24 cellular contexts compared by ENCODE assay signal in genomic region chr1:91080650-91081049, GRCh38. TPM values are rescaled to one million over a fixed set of nuclear protein-coding genes. Genes with fewer than 3 reads are reported as not detected.
DNase-seq lines count a peak whose midpoint lies in the region; ATAC-seq and TF ChIP-seq lines count a peak whose summit lies in the region.
"Had no signal": no experiment of that assay in that cellular context is flagged by ENCODE, and none has a peak within 500 bp of the region (broad histone marks: within the 10 kb centered on the region; RNA-seq: fewer than 3 reads in every experiment).

No MANE protein-coding gene starts in this region.

- no peaks in the 10 kb centered on the region for H3K36me3 ChIP-seq in mucosa of descending colon (ENCODE audit: low read depth)
- H3K36me3 ChIP-seq: HAP-1, sigmoid colon, thoracic aorta had no signal

- H3K27me3 ChIP-seq in right cardiac atrium (ENCODE audit: control insufficient read depth, insufficient read depth): no peaks in the 10 kb centered on the region
- H3K27me3 ChIP-seq: hepatocyte, sigmoid colon had no signal

- H3K27me3 Mint-ChIP-seq in chondrocyte (ENCODE audit: low read depth): peaks cover 5% of the 10 kb centered on the region
- H3K27me3 Mint-ChIP-seq: activated naive CD8-positive, alpha-beta T cell treated with anti-CD3 and anti-CD28 coated beads for 36 hours; B cell; brain had no signal

- no peaks in the 10 kb centered on the region for H3K9me3 Mint-ChIP-seq in chondrocyte (ENCODE audit: low read depth)
- H3K9me3 Mint-ChIP-seq: activated CD4-positive, alpha-beta memory T cell treated with anti-CD3 and anti-CD28 coated beads for 36 hours; activated naive CD8-positive, alpha-beta T cell treated with anti-CD3 and anti-CD28 coated beads for 36 hours; activated T-cell treated with anti-CD3 and anti-CD28 coated beads, Interleukin-2, amount 50 U/mL, for 72 hours had no signal

- no peak overlapping the region for H3K4me3 Mint-ChIP-seq in chondrocyte (ENCODE audit: unreplicated experiment)
- H3K4me3 Mint-ChIP-seq: activated CD4-positive, alpha-beta memory T cell treated with anti-CD3 and anti-CD28 coated beads for 36 hours; activated naive CD8-positive, alpha-beta T cell treated with anti-CD3 and anti-CD28 coated beads for 36 hours; activated T-cell treated with anti-CD3 and anti-CD28 coated beads, Interleukin-2, amount 50 U/mL, for 72 hours; B cell; brain had no signal

- H3K9me3 ChIP-seq in mucosa of descending colon (no peaks in the 10 kb centered on the region), right cardiac atrium (ENCODE audit: control insufficient read depth, low read length) (no peaks in the 10 kb centered on the region)
- H3K9me3 ChIP-seq: HAP-1, sigmoid colon, thoracic aorta had no signal

- intact Hi-C loops in mucosa of descending colon (cut with DNase I, micrococcal nuclease) (no loop called here), right cardiac atrium (cut with DNase I) (no loop called here)

- H3K4me1 Mint-ChIP-seq in chondrocyte (ENCODE audit: low read depth): no peaks in the 10 kb centered on the region
- H3K4me1 Mint-ChIP-seq: brain had no signal

- peak; percentile 66 for DNase-seq in EL
- DNase-seq in M059J (ENCODE audit: low read depth): peak; percentile 81
- DNase-seq in fibroblast of pulmonary artery (ENCODE audit: low read depth): peak; percentile 24
- no peak for DNase-seq in chondrocyte (ENCODE audit: low spot score)
- no peak for DNase-seq in mucosa of descending colon
- DNase-seq in right cardiac atrium: no peak
- no peak for DNase-seq in DMS114 treated with DMSO at 0.1 percent for 48 hours (lab: John Stamatoyannopoulos, UW; ENCODE audit: unreplicated experiment)
- DNase-seq: activated CD4-positive, alpha-beta memory T cell treated with anti-CD3 and anti-CD28 coated beads for 36 hours; activated naive CD8-positive, alpha-beta T cell treated with anti-CD3 and anti-CD28 coated beads for 36 hours; activated T-cell treated with anti-CD3 and anti-CD28 coated beads, Interleukin-2, amount 50 U/mL, for 72 hours; dermis blood vessel endothelial cell; KG1; NCI-H1105 treated with DMSO at 0.1 percent for 48 hours; NCI-H774; nucleus accumbens; PC-9; sigmoid colon had no signal

- peak; percentile 87 for ATAC-seq in GM19463 (IDR thresholded peaks at IDR 0.05; ENCODE audit: unreplicated experiment)
- ATAC-seq in mucosa of descending colon: no peak
- no peak for ATAC-seq in right cardiac atrium
- ATAC-seq: activated T-cell treated with anti-CD3 and anti-CD28 coated beads, Interleukin-2, amount 50 U/mL, for 72 hours had no signal

- no peak overlapping the region for H3K27ac ChIP-seq in right cardiac atrium (ENCODE audit: low read length)
- H3K27ac ChIP-seq: hepatocyte, HL-60, PC-9, sigmoid colon, thoracic aorta had no signal

- no peaks in the 10 kb centered on the region for H3K4me1 ChIP-seq in mucosa of descending colon (ENCODE audit: low read depth)
- H3K4me1 ChIP-seq in right cardiac atrium (ENCODE audit: control insufficient read depth, insufficient read depth, low read length): no peaks in the 10 kb centered on the region
- H3K4me1 ChIP-seq: HAP-1, sigmoid colon had no signal

- TF ChIP-seq CTCF in fibroblast of pulmonary artery (IDR thresholded peaks at IDR 0.05; ENCODE audit: low read length, missing control alignments) (no peak), chondrocyte (IDR thresholded peaks at IDR 0.05) (no peak), mucosa of descending colon (IDR thresholded peaks at IDR 0.05) (no peak)

- H3K4me3 ChIP-seq in fibroblast of pulmonary artery (replicated peaks; ENCODE audit: low read depth, low read length): no peak overlapping the region
- no peak overlapping the region for H3K4me3 ChIP-seq in mucosa of descending colon
- no peak overlapping the region for H3K4me3 ChIP-seq in right cardiac atrium (ENCODE audit: low read length)
- H3K4me3 ChIP-seq: HAP-1, hepatocyte, PC-9, sigmoid colon, thoracic aorta had no signal

- H3K36me3 Mint-ChIP-seq in chondrocyte (ENCODE audit: low read depth): no peaks in the 10 kb centered on the region
- H3K36me3 Mint-ChIP-seq: activated CD4-positive, alpha-beta memory T cell treated with anti-CD3 and anti-CD28 coated beads for 36 hours; activated naive CD8-positive, alpha-beta T cell treated with anti-CD3 and anti-CD28 coated beads for 36 hours; brain had no signal

- WGBS in right cardiac atrium: 83% methylated on average over 3 of the region's 3 CpGs

- H3K27ac Mint-ChIP-seq in chondrocyte (ENCODE audit: unreplicated experiment): no peak overlapping the region
- H3K27ac Mint-ChIP-seq: activated CD4-positive, alpha-beta memory T cell treated with anti-CD3 and anti-CD28 coated beads for 36 hours; activated naive CD8-positive, alpha-beta T cell treated with anti-CD3 and anti-CD28 coated beads for 36 hours; activated T-cell treated with anti-CD3 and anti-CD28 coated beads, Interleukin-2, amount 50 U/mL, for 72 hours; B cell; brain had no signal

RNA-seq across cellular contexts. Expression of gene ZNF644, which starts 58.8 kb away (rescaled TPM):
- total RNA-seq in M059J (2014; rRNA removed; shearing (Covaris generic)): 37.3 and 46.9 TPM in 2 replicates
- total RNA-seq in chondrocyte (37.9 to 47.6 TPM (median 46.3 TPM) in 3 replicates), mucosa of descending colon (10 to 100 TPM; 53.7 to 74.2 (median 61.3) TPM), right cardiac atrium (10 to 100 TPM; 33.0 to 44.7 (median 36.1) TPM)
- 16.7 TPM for polyA plus RNA-seq in right cardiac atrium

Comparison
In these comparisons a context has a peak if more than half of its experiments do, and no peak if none do; other contexts are left out.
1. DNase-seq: peak in EL (single experiment), M059J (single experiment) and fibroblast of pulmonary artery (single experiment); none in chondrocyte (single experiment), mucosa of descending colon (0 of 3), right cardiac atrium (0 of 3) and DMS114 treated with DMSO at 0.1 percent for 48 hours (single experiment).